Comparison of ENCODE assay signal across 8 cellular contexts in genomic region chr1:155017946-155018316, GRCh38. TPM values are rescaled to one million over a fixed set of nuclear protein-coding genes. Genes with fewer than 3 reads are reported as not detected.
DNase-seq lines count a peak whose midpoint lies in the region; ATAC-seq and TF ChIP-seq lines count a peak whose summit lies in the region.

No MANE protein-coding gene starts in this region.

- H3K36me3 ChIP-seq in NT2/D1 (ENCODE audit: insufficient read depth, insufficient read length, low read length), result peaks cover 24% of the 10 kb centered on the region
- H3K36me3 ChIP-seq in endodermal cell (ENCODE audit: control insufficient read depth, insufficient read depth, low read length), result peaks cover 10% of the 10 kb centered on the region
- peaks cover 0 to 31% of the 10 kb centered on the region in 2 donors for H3K36me3 ChIP-seq in psoas muscle (ENCODE audit: insufficient read depth in 1 of 2, low read depth in 1 of 2)

- WGBS in endodermal cell (ENCODE audit: insufficient coverage in 1 of 2, insufficient read length in 1 of 2), 2 experiments, result 85% methylated on average over 6 of the region's 6 CpGs; no CpG with 5 or more reads in 1 of the 2 experiments
- WGBS in psoas muscle, 3 donors, result 57 to 59% (median 58%) methylated on average over 6 of the region's 6 CpGs

- H3K9me3 ChIP-seq in NT2/D1 (ENCODE audit: insufficient read depth, low read length), result peaks cover 63% of the 10 kb centered on the region; the same call in 1 of the 2 replicates
- H3K9me3 ChIP-seq in endodermal cell (ENCODE audit: control insufficient read depth, low read length), result no peaks in the 10 kb centered on the region
- H3K9me3 ChIP-seq in psoas muscle, result no peaks in the 10 kb centered on the region

- peaks cover 11% of the 10 kb centered on the region for H3K4me1 ChIP-seq in NT2/D1 (ENCODE audit: insufficient read depth, insufficient read length)
- H3K4me1 ChIP-seq in endodermal cell (ENCODE audit: control insufficient read depth, insufficient read depth, low read length), result no peaks in the 10 kb centered on the region
- peaks cover 20% of the 10 kb centered on the region for H3K4me1 ChIP-seq in psoas muscle

- TF ChIP-seq CTCF in GM12875 (IDR thresholded peaks at IDR 0.05; ENCODE audit: borderline replicate concordance, insufficient read depth, low read depth, low read length) (no peak), endodermal cell (conservative IDR thresholded peaks at IDR 0.05) (no peak), psoas muscle (IDR thresholded peaks at IDR 0.05) (no peak)

- intact Hi-C loops in psoas muscle (cut with DNase I), result loop anchor here (2.0 kb wide), 2 partner anchors 15 to 55 kb away; partner anchors contain the start of gene ZBTB7B (in 1 of the 2)

- H3K27ac Mint-ChIP-seq in endodermal cell, result no peak overlapping the region

- H3K27me3 ChIP-seq in NT2/D1 (ENCODE audit: insufficient read depth, insufficient read length), result no peaks in the 10 kb centered on the region
- H3K27me3 ChIP-seq in endodermal cell (ENCODE audit: control insufficient read depth, insufficient read depth, low read length, poor library complexity, severe bottlenecking), result no peaks in the 10 kb centered on the region
- no peaks in the 10 kb centered on the region for H3K27me3 ChIP-seq in psoas muscle (ENCODE audit: insufficient read depth in 3 of 3, low read length in 2 of 3)

- H3K36me3 Mint-ChIP-seq in endodermal cell (ENCODE audit: low read depth), result peaks cover 12% of the 10 kb centered on the region

- no peaks in the 10 kb centered on the region for H3K9me3 Mint-ChIP-seq in endodermal cell

- H3K27ac ChIP-seq in endodermal cell (ENCODE audit: low read depth, low read length) (no peak overlapping the region), psoas muscle (peak overlapping the region; percentile 85)

- DNase-seq in NT2/D1 (ENCODE audit: low read depth, low spot score) (no peak), endodermal cell (no peak), psoas muscle (no peak), AG08395 (ENCODE audit: low spot score) (no peak), iPS-NIHi11 (ENCODE audit: low spot score) (no peak), 8988T (no peak)

- no peaks in the 10 kb centered on the region for H3K4me1 Mint-ChIP-seq in endodermal cell

- H3K4me3 ChIP-seq in GM12875 (ENCODE audit: low read depth, low read length), result peak overlapping the region; percentile 1
- H3K4me3 ChIP-seq in NT2/D1 (ENCODE audit: insufficient read length, low read depth), result peak overlapping the region; percentile 6
- H3K4me3 ChIP-seq in endodermal cell (ENCODE audit: low read length), result no peak overlapping the region
- H3K4me3 ChIP-seq in psoas muscle, result peak overlapping the region; percentile 67

- peak overlapping the region; percentile 47 for H3K4me3 Mint-ChIP-seq in endodermal cell

- ATAC-seq in psoas muscle, result peak in 1 of 4 donors; percentile 1
- no peak for ATAC-seq in HG03469 (IDR thresholded peaks at IDR 0.05; ENCODE audit: unreplicated experiment)

- H3K9ac ChIP-seq in NT2/D1 (ENCODE audit: insufficient read length, low read depth) (peak overlapping the region; percentile 61), endodermal cell (ENCODE audit: extremely low read depth, low read length, poor library complexity, severe bottlenecking) (no peak overlapping the region)

- peaks cover 8% of the 10 kb centered on the region for H3K27me3 Mint-ChIP-seq in endodermal cell (ENCODE audit: insufficient read depth)

RNA-seq across cellular contexts. Expression of gene ZBTB7B, which starts 15.3 kb away (rescaled TPM):
- total RNA-seq in endodermal cell (10 to 100 TPM; 21.2 to 23.3 TPM), psoas muscle (10 to 100 TPM; 34.6 to 97.9 (median 70.9) TPM)
- 7.4 TPM for polyA plus RNA-seq in endodermal cell (2013, experiment 1 of 2)
- 7.0 TPM for polyA plus RNA-seq in endodermal cell (2013, experiment 2 of 2)
- polyA plus RNA-seq in psoas muscle, result 10 to 100 TPM; 20.2 to 55.5 (median 48.7) TPM

RNA-seq across cellular contexts. Expression of gene DCST2, which starts 15.7 kb away (rescaled TPM):
- 1 to 10 TPM in 1 of 2 donors, under 1 TPM in 1; 0.44 to 2.0 TPM for total RNA-seq in endodermal cell
- polyA plus RNA-seq in endodermal cell (2013, experiment 1 of 2), result 4.1 TPM
- polyA plus RNA-seq in endodermal cell (2013, experiment 2 of 2), result 3.4 TPM
- under 1 TPM in 2 of 4 donors, not detected in 2; 0.19 to 0.56 TPM for total RNA-seq in psoas muscle
- polyA plus RNA-seq in psoas muscle, result under 1 TPM; 0.04 to 0.38 (median 0.07) TPM

RNA-seq across cellular contexts. Expression of gene DCST1, which starts 15.7 kb away (rescaled TPM):
- total RNA-seq in endodermal cell, result not detected
- not detected for polyA plus RNA-seq in endodermal cell (2013, experiment 1 of 2)
- polyA plus RNA-seq in endodermal cell (2013, experiment 2 of 2), result not detected
- total RNA-seq in psoas muscle, result under 1 TPM in 2 of 4 donors, not detected in 2; 0.12 to 0.34 TPM
- not detected for polyA plus RNA-seq in psoas muscle

RNA-seq across cellular contexts. Expression of gene LENEP, which starts 24.5 kb away (rescaled TPM):
- total RNA-seq in endodermal cell (1 to 10 TPM in 1 of 2 donors, not detected in 1; 2.0 TPM), psoas muscle (not detected)
- polyA plus RNA-seq in endodermal cell (2013, experiment 1 of 2), result not detected
- polyA plus RNA-seq in endodermal cell (2013, experiment 2 of 2), result not detected
- not detected for polyA plus RNA-seq in psoas muscle

RNA-seq across cellular contexts. Expression of gene ADAM15, which starts 33.2 kb away (rescaled TPM):
- total RNA-seq in endodermal cell (10 to 100 TPM; 13.4 to 16.5 TPM), psoas muscle (10 to 100 TPM; 38.4 to 50.9 (median 49.3) TPM)
- polyA plus RNA-seq in endodermal cell (2013, experiment 1 of 2), result 26.5 TPM
- polyA plus RNA-seq in endodermal cell (2013, experiment 2 of 2), result 27.3 TPM
- 10 to 100 TPM; 33.2 to 45.4 (median 41.0) TPM for polyA plus RNA-seq in psoas muscle
